ENCODE assay signal across 10 cellular contexts in genomic region chr2:218886461-218886947, GRCh38. TPM values are rescaled to one million over a fixed set of nuclear protein-coding genes. Genes with fewer than 3 reads are reported as not detected.
DNase-seq lines count a peak whose midpoint lies in the region; ATAC-seq, FAIRE-seq and TF ChIP-seq lines count a peak whose summit lies in the region.
"Had no signal": no experiment of that assay in that cellular context is flagged by ENCODE, and none has a peak within 500 bp of the region (broad histone marks: within the 10 kb centered on the region; RNA-seq: fewer than 3 reads in every experiment).

No MANE protein-coding gene starts in this region.

- H3K9me3 ChIP-seq in DOHH2 (ENCODE audit: control insufficient read depth, insufficient read depth, low read length), result no peaks in the 10 kb centered on the region
- no peaks in the 10 kb centered on the region for H3K9me3 ChIP-seq in HepG2 (ENCODE audit: low read length)
- H3K9me3 ChIP-seq in gastroesophageal sphincter, result no peaks in the 10 kb centered on the region

- in situ Hi-C loops in HepG2 (cut with HindIII; ENCODE audit: extremely low pct_ligation_motif_present, low pct_unique_long_range_greater_than_20kb), result no loop called here

- intact Hi-C loops in left colon (cut with DNase I, micrococcal nuclease) (no loop called here), HepG2 (cut with micrococcal nuclease; ENCODE audit: unreplicated experiment) (no loop called here)

- ATAC-seq in GM21737 (IDR thresholded peaks at IDR 0.05; ENCODE audit: unreplicated experiment) (peak; percentile 22), left colon (peak; percentile 33), HepG2 (no peak), gastroesophageal sphincter (no peak)

- H2AFZ ChIP-seq in HepG2 (ENCODE audit: low read length), result no peak overlapping the region

- peak overlapping the region; percentile 44 for H3K4me2 ChIP-seq in DOHH2 (ENCODE audit: low read length)
- no peak overlapping the region for H3K4me2 ChIP-seq in HepG2 (ENCODE audit: low read depth, low read length)

- H3K36me3 ChIP-seq in DOHH2 (ENCODE audit: control insufficient read depth, low read length) (peaks cover 6% of the 10 kb centered on the region; the same call in 1 of the 2 replicates), HepG2 (replicated peaks in 1 of 2; ENCODE audit: control insufficient read depth in 1 of 2, insufficient read depth in 2 of 2, low read length in 2 of 2) (no peaks in the 10 kb centered on the region), gastroesophageal sphincter (no peaks in the 10 kb centered on the region)

- TF ChIP-seq POLR2A in HepG2 (IDR thresholded peaks at IDR 0.05; ENCODE audit: insufficient read depth in 1 of 2, low read depth in 2 of 2, low read length in 2 of 2) (no peak), gastroesophageal sphincter (IDR thresholded peaks at IDR 0.05) (no peak)

- peaks cover 60% of the 10 kb centered on the region for H3K4me1 ChIP-seq in DOHH2 (ENCODE audit: control insufficient read depth, low read length)
- peaks cover 5% of the 10 kb centered on the region for H3K4me1 ChIP-seq in HepG2 (ENCODE audit: insufficient read depth, low read length)
- H3K4me1 ChIP-seq in gastroesophageal sphincter, result peaks cover 0 to 17% (median 4%) of the 10 kb centered on the region in 3 donors

- H3K9me2 ChIP-seq in DOHH2 (replicated peaks; ENCODE audit: control insufficient read depth, low read length), result no peaks in the 10 kb centered on the region

- WGBS in HepG2 (ENCODE audit: low lambda C conversion rate), result 11% methylated on average over 9 of the region's 9 CpGs
- 49% methylated on average over 3 of the region's 9 CpGs; no CpG with 5 or more reads in 1 of the 2 donors for WGBS in gastroesophageal sphincter (ENCODE audit: low coverage in 1 of 2), 2 donors

- peak; percentile 97 for DNase-seq in NCI-H1694 (lab: John Stamatoyannopoulos, UW)
- peak in 1 of 2 donors; percentile 63 for DNase-seq in left colon
- no peak for DNase-seq in HepG2 (ENCODE audit: low spot score)
- DNase-seq in NCI-H1930 (lab: John Stamatoyannopoulos, UW), result no peak
- DNase-seq in NCI-H748 treated with DMSO at 0.1 percent for 48 hours (lab: John Stamatoyannopoulos, UW), result no peak
- DNase-seq: DMS79 treated with DMSO at 0.1 percent for 48 hours had no signal

- H3K27ac ChIP-seq in DOHH2 (ENCODE audit: low read depth, low read length) (no peak overlapping the region), HepG2 (ENCODE audit: extremely low read length, insufficient read depth, low read length) (no peak overlapping the region), gastroesophageal sphincter (no peak overlapping the region)
- H3K27ac ChIP-seq: epithelial cell of prostate had no signal

- TF ChIP-seq RAD21 in HepG2 (CRISPR knock-in tag; IDR thresholded peaks at IDR 0.05), result no peak

- BruUV-seq in HepG2 (replicated peaks; lab: Mats Ljungman, UMichigan), result no TSS peak

- no peaks in the 10 kb centered on the region for H3K79me2 ChIP-seq in DOHH2 (ENCODE audit: control insufficient read depth, low read length)
- H3K79me2 ChIP-seq in HepG2 (ENCODE audit: insufficient read depth, low read length), result no peaks in the 10 kb centered on the region

- FAIRE-seq in HepG2 (lab: Jason Lieb, UNC), result no peak

- peaks cover 11% of the 10 kb centered on the region for H3F3A ChIP-seq in DOHH2 (ENCODE audit: control insufficient read depth, insufficient read depth)

- no peak for TF ChIP-seq EP300 in HepG2 (IDR thresholded peaks at IDR 0.05; ENCODE audit: low read depth in 2 of 2, low read length in 2 of 2)
- no peak for TF ChIP-seq EP300 in HepG2 (CRISPR knock-in tag; IDR thresholded peaks at IDR 0.05; ENCODE audit: borderline replicate concordance)
- no peak for TF ChIP-seq EP300 in gastroesophageal sphincter (IDR thresholded peaks at IDR 0.05)

- H4K20me1 ChIP-seq in DOHH2 (ENCODE audit: control insufficient read depth, insufficient read depth, low read depth, low read length), result no peaks in the 10 kb centered on the region
- peaks cover 4% of the 10 kb centered on the region; the same call in 1 of the 2 replicates for H4K20me1 ChIP-seq in HepG2 (ENCODE audit: insufficient read depth, low read length)

- TF ChIP-seq CTCF in DOHH2 (IDR thresholded peaks at IDR 0.05; ENCODE audit: low read depth, low read length, poor library complexity, severe bottlenecking) (no peak), HepG2 (CRISPR knock-in tag; IDR thresholded peaks at IDR 0.05) (no peak), gastroesophageal sphincter (IDR thresholded peaks at IDR 0.05) (no peak)

- CTCF ChIA-PET in HepG2 (lab: Yijun Ruan, JAX; ENCODE audit: low intra/inter-chr PET ratio, low total read pairs), result no interaction called here

- peaks cover 33% of the 10 kb centered on the region for H3K27me3 ChIP-seq in DOHH2 (ENCODE audit: control insufficient read depth, low read length)
- H3K27me3 ChIP-seq in HepG2 (ENCODE audit: control insufficient read depth in 1 of 2, insufficient read depth in 2 of 2, low read length in 2 of 2), result peaks cover 27 to 84% of the 10 kb centered on the region in 2 experiments
- H3K27me3 ChIP-seq in gastroesophageal sphincter, result peaks cover 38% of the 10 kb centered on the region

- no peak overlapping the region for H3K9ac ChIP-seq in HepG2 (ENCODE audit: insufficient read depth, low read depth, low read length)

- POLR2A ChIA-PET in HepG2 (lab: Yijun Ruan, JAX), result no interaction called here

- H3K4me3 ChIP-seq in DOHH2 (ENCODE audit: low read length), result no peak overlapping the region
- no peak overlapping the region for H3K4me3 ChIP-seq in HepG2 (replicated peaks in 1 of 3; ENCODE audit: insufficient read depth in 1 of 3, low read depth in 2 of 3, low read length in 3 of 3)
- no peak overlapping the region for H3K4me3 ChIP-seq in gastroesophageal sphincter

RNA-seq across cellular contexts. Expression of gene WNT10A, which starts 5.9 kb away (rescaled TPM):
- total RNA-seq in left colon, result 1 to 10 TPM in 1 of 2 donors, under 1 TPM in 1; 0.31 to 1.9 TPM
- not detected in 2 replicates for total RNA-seq in HepG2 (2016; rRNA removed; fragmentation: Illumina TruSeq; extraction: Trizol)
- total RNA-seq in HepG2 (2016; cell fraction: cytosol; rRNA removed; fragmentation: Illumina TruSeq; extraction: Trizol; ENCODE audit: low read depth), result 0.20 TPM in 1 of 2 replicates, not detected in the other
- not detected in 2 replicates for total RNA-seq in HepG2 (2016; cell fraction: insoluble cytoplasmic fraction; rRNA removed; fragmentation: Illumina TruSeq; extraction: Trizol)
- total RNA-seq in HepG2 (2016; cell fraction: membrane; rRNA removed; fragmentation: Illumina TruSeq; extraction: Trizol), result not detected in 2 replicates
- total RNA-seq in HepG2 (2016; cell fraction: nucleus; rRNA removed; fragmentation: Illumina TruSeq; extraction: Trizol), result not detected in 2 replicates
- 0.03 TPM in 1 of 2 replicates, not detected in the other for polyA plus RNA-seq in HepG2 (2011; rRNA removed)
- polyA plus RNA-seq in HepG2 (2011; cell fraction: cytosol; rRNA removed), result 0.03 TPM in 2 replicates
- polyA plus RNA-seq in HepG2 (2011; cell fraction: nucleus; rRNA removed), result 0.12 TPM in 1 of 2 replicates, not detected in the other
- not detected in 2 replicates for polyA plus RNA-seq in HepG2 (2012)
- 0.07 TPM in 1 of 2 replicates, not detected in the other for polyA plus RNA-seq in HepG2 (2016; cell fraction: cytosol; fragmentation: Illumina TruSeq; extraction: Trizol; ENCODE audit: low read depth)
- not detected in 2 replicates for polyA plus RNA-seq in HepG2 (2016; cell fraction: insoluble cytoplasmic fraction; fragmentation: Illumina TruSeq; extraction: Trizol; ENCODE audit: low read depth)
- polyA plus RNA-seq in HepG2 (2016; cell fraction: membrane; fragmentation: Illumina TruSeq; extraction: Trizol; ENCODE audit: low read depth), result not detected in 2 replicates
- polyA plus RNA-seq in HepG2 (2016; cell fraction: nucleus; fragmentation: Illumina TruSeq; extraction: Trizol; ENCODE audit: insufficient read depth, low read depth), result not detected in 2 replicates
- polyA minus RNA-seq in HepG2 (2011; rRNA and poly(A)+ RNA removed; ENCODE audit: low replicate concordance), result 0.05 TPM in 1 of 2 replicates, not detected in the other
- polyA minus RNA-seq in HepG2 (2011; cell fraction: cytosol; rRNA and poly(A)+ RNA removed), result not detected in 2 replicates
- polyA minus RNA-seq in HepG2 (2011; cell fraction: nucleus; rRNA and poly(A)+ RNA removed), result not detected in 2 replicates
- total RNA-seq in gastroesophageal sphincter, result not detected

RNA-seq across cellular contexts. Expression of gene WNT6, which starts 26.9 kb away (rescaled TPM):
- total RNA-seq in left colon, result under 1 TPM; 0.43 to 0.92 TPM
- 0.20 TPM in 1 of 2 replicates, not detected in the other for total RNA-seq in HepG2 (2016; rRNA removed; fragmentation: Illumina TruSeq; extraction: Trizol)
- not detected in 2 replicates for total RNA-seq in HepG2 (2016; cell fraction: cytosol; rRNA removed; fragmentation: Illumina TruSeq; extraction: Trizol; ENCODE audit: low read depth)
- total RNA-seq in HepG2 (2016; cell fraction: insoluble cytoplasmic fraction; rRNA removed; fragmentation: Illumina TruSeq; extraction: Trizol), result 0.13 TPM in 1 of 2 replicates, not detected in the other
- 0.12 TPM in 1 of 2 replicates, not detected in the other for total RNA-seq in HepG2 (2016; cell fraction: membrane; rRNA removed; fragmentation: Illumina TruSeq; extraction: Trizol)
- total RNA-seq in HepG2 (2016; cell fraction: nucleus; rRNA removed; fragmentation: Illumina TruSeq; extraction: Trizol), result not detected in 2 replicates
- polyA plus RNA-seq in HepG2 (2011; rRNA removed), result 0.09 TPM in 1 of 2 replicates, not detected in the other
- polyA plus RNA-seq in HepG2 (2011; cell fraction: cytosol; rRNA removed), result 0.04 and 0.05 TPM in 2 replicates
- 0.28 and 0.42 TPM in 2 replicates for polyA plus RNA-seq in HepG2 (2011; cell fraction: nucleus; rRNA removed)
- polyA plus RNA-seq in HepG2 (2012), result not detected in 2 replicates
- polyA plus RNA-seq in HepG2 (2016; cell fraction: cytosol; fragmentation: Illumina TruSeq; extraction: Trizol; ENCODE audit: low read depth), result not detected in 2 replicates
- polyA plus RNA-seq in HepG2 (2016; cell fraction: insoluble cytoplasmic fraction; fragmentation: Illumina TruSeq; extraction: Trizol; ENCODE audit: low read depth), result not detected in 2 replicates
- polyA plus RNA-seq in HepG2 (2016; cell fraction: membrane; fragmentation: Illumina TruSeq; extraction: Trizol; ENCODE audit: low read depth), result 0.10 TPM in 1 of 2 replicates, not detected in the other
- polyA plus RNA-seq in HepG2 (2016; cell fraction: nucleus; fragmentation: Illumina TruSeq; extraction: Trizol; ENCODE audit: insufficient read depth, low read depth), result 0.37 and 0.91 TPM in 2 replicates
- 0.09 and 0.14 TPM in 2 replicates for polyA minus RNA-seq in HepG2 (2011; rRNA and poly(A)+ RNA removed; ENCODE audit: low replicate concordance)
- not detected in 2 replicates for polyA minus RNA-seq in HepG2 (2011; cell fraction: cytosol; rRNA and poly(A)+ RNA removed)
- polyA minus RNA-seq in HepG2 (2011; cell fraction: nucleus; rRNA and poly(A)+ RNA removed), result not detected in 2 replicates
- total RNA-seq in gastroesophageal sphincter, result 1 to 10 TPM; 1.3 to 4.2 (median 4.0) TPM

RNA-seq across cellular contexts. Expression of gene PRKAG3, which starts 54.9 kb away (rescaled TPM):
- not detected for total RNA-seq in left colon
- total RNA-seq in HepG2 (2016; rRNA removed; fragmentation: Illumina TruSeq; extraction: Trizol), result not detected in 2 replicates
- total RNA-seq in HepG2 (2016; cell fraction: cytosol; rRNA removed; fragmentation: Illumina TruSeq; extraction: Trizol; ENCODE audit: low read depth), result not detected in 2 replicates
- total RNA-seq in HepG2 (2016; cell fraction: insoluble cytoplasmic fraction; rRNA removed; fragmentation: Illumina TruSeq; extraction: Trizol), result not detected in 2 replicates
- not detected in 2 replicates for total RNA-seq in HepG2 (2016; cell fraction: membrane; rRNA removed; fragmentation: Illumina TruSeq; extraction: Trizol)
- not detected in 2 replicates for total RNA-seq in HepG2 (2016; cell fraction: nucleus; rRNA removed; fragmentation: Illumina TruSeq; extraction: Trizol)
- polyA plus RNA-seq in HepG2 (2011; rRNA removed), result not detected in 2 replicates
- not detected in 2 replicates for polyA plus RNA-seq in HepG2 (2011; cell fraction: cytosol; rRNA removed)
- polyA plus RNA-seq in HepG2 (2011; cell fraction: nucleus; rRNA removed), result not detected in 2 replicates
- not detected in 2 replicates for polyA plus RNA-seq in HepG2 (2012)
- polyA plus RNA-seq in HepG2 (2016; cell fraction: cytosol; fragmentation: Illumina TruSeq; extraction: Trizol; ENCODE audit: low read depth), result not detected in 2 replicates
- not detected in 2 replicates for polyA plus RNA-seq in HepG2 (2016; cell fraction: insoluble cytoplasmic fraction; fragmentation: Illumina TruSeq; extraction: Trizol; ENCODE audit: low read depth)
- polyA plus RNA-seq in HepG2 (2016; cell fraction: membrane; fragmentation: Illumina TruSeq; extraction: Trizol; ENCODE audit: low read depth), result not detected in 2 replicates
- polyA plus RNA-seq in HepG2 (2016; cell fraction: nucleus; fragmentation: Illumina TruSeq; extraction: Trizol; ENCODE audit: insufficient read depth, low read depth), result not detected in 2 replicates
- 0.32 TPM in 1 of 2 replicates, not detected in the other for polyA minus RNA-seq in HepG2 (2011; rRNA and poly(A)+ RNA removed; ENCODE audit: low replicate concordance)
- polyA minus RNA-seq in HepG2 (2011; cell fraction: cytosol; rRNA and poly(A)+ RNA removed), result not detected in 2 replicates
- polyA minus RNA-seq in HepG2 (2011; cell fraction: nucleus; rRNA and poly(A)+ RNA removed), result not detected in 2 replicates
- not detected for total RNA-seq in gastroesophageal sphincter

Comparison
In these comparisons a context has a peak if more than half of its experiments do, and no peak if none do; other contexts are left out.
1. ATAC-seq: peak in GM21737 (single experiment) and left colon (single experiment); none in HepG2 (single experiment) and gastroesophageal sphincter (single experiment).